9 cellular contexts compared by ENCODE assay signal in genomic region chr9:123286324-123286723, GRCh38.
"Had no signal": no experiment of that assay in that cellular context is flagged by ENCODE, and none has a peak within 500 bp of the region (broad histone marks: within the 10 kb centered on the region; RNA-seq: fewer than 3 reads in every experiment).

No MANE protein-coding gene starts in this region.

- H3K4me2 ChIP-seq: GM23338 had no signal

- H3K9ac ChIP-seq: GM23248 had no signal

- FAIRE-seq: H54 had no signal

- H3K9me3 ChIP-seq: HAP-1 had no signal

- H2AFZ ChIP-seq: GM23248, GM23338 had no signal

- H3K4me3 ChIP-seq: GM23248, GM23338, HAP-1 had no signal

- H3K36me3 ChIP-seq: HAP-1 had no signal

- H3K27ac ChIP-seq: GM23248 had no signal

- DNase-seq: GM23248, GOT3, H7, H9, HCEC 1CT, HFFc6 had no signal

- H3K4me1 ChIP-seq: HAP-1 had no signal
